Comparison of ENCODE assay signal across 9 cellular contexts in genomic region chr3:56753206-56753605, GRCh38. TPM values are rescaled to one million over a fixed set of nuclear protein-coding genes. Genes with fewer than 3 reads are reported as not detected.
DNase-seq lines count a peak whose midpoint lies in the region; ATAC-seq and TF ChIP-seq lines count a peak whose summit lies in the region.
"Had no signal": no experiment of that assay in that cellular context is flagged by ENCODE, and none has a peak within 500 bp of the region (broad histone marks: within the 10 kb centered on the region; RNA-seq: fewer than 3 reads in every experiment).

No MANE protein-coding gene starts in this region.

- peak overlapping the region; percentile 87 to 99 (median 96) for H3K27ac Mint-ChIP-seq in CD8-positive, alpha-beta memory T cell
- H3K27ac Mint-ChIP-seq in dendritic cell treated with granulocyte-macrophage colony-stimulating factor and Interleukin-4, amounts not matched to agents 40 ng/mL and 50 ng/mL, for 4 days, result peak overlapping the region; percentile 98

- no peak for TF ChIP-seq CTCF in Peyer's patch (IDR thresholded peaks at IDR 0.05)

- no peaks in the 10 kb centered on the region for H3K9me3 ChIP-seq in CD8-positive, alpha-beta memory T cell (ENCODE audit: low read length)
- no peaks in the 10 kb centered on the region for H3K9me3 ChIP-seq in Peyer's patch

- no peaks in the 10 kb centered on the region for H3K27me3 ChIP-seq in CD8-positive, alpha-beta memory T cell (ENCODE audit: insufficient read depth, low read length, poor library complexity, severe bottlenecking)
- H3K27me3 ChIP-seq in Peyer's patch, result no peaks in the 10 kb centered on the region

- H3K4me3 ChIP-seq in CD8-positive, alpha-beta memory T cell (ENCODE audit: low read length), result no peak overlapping the region
- H3K4me3 ChIP-seq in Peyer's patch, result no peak overlapping the region

- intact Hi-C loops in dendritic cell treated with granulocyte-macrophage colony-stimulating factor and Interleukin-4, amounts not matched to agents 40 ng/mL and 50 ng/mL, for 4 days (cut with micrococcal nuclease), result loop anchor here (2.0 kb wide), 1 partner anchor 46 kb away; no protein-coding TSS in a partner anchor

- ATAC-seq in GM19468 (IDR thresholded peaks at IDR 0.05; ENCODE audit: extremely low read depth, unreplicated experiment) (peak; percentile 80), HG03521 (IDR thresholded peaks at IDR 0.05; ENCODE audit: unreplicated experiment) (peak; percentile 71)

- no peak overlapping the region for H3K27ac ChIP-seq in CD8-positive, alpha-beta memory T cell (ENCODE audit: low read depth, low read length)
- H3K27ac ChIP-seq in Peyer's patch, result peak overlapping the region in 1 of 4 donors; percentile 82

- no peaks in the 10 kb centered on the region for H3K27me3 Mint-ChIP-seq in CD8-positive, alpha-beta memory T cell
- H3K27me3 Mint-ChIP-seq in dendritic cell treated with granulocyte-macrophage colony-stimulating factor and Interleukin-4, amounts not matched to agents 40 ng/mL and 50 ng/mL, for 4 days, result no peaks in the 10 kb centered on the region

- POLR2A ChIA-PET in CD8-positive, alpha-beta memory T cell (lab: Charles Lee), result interaction anchor here (0.6 to 5.4 kb wide), 5 partner anchors 20 to 162 kb away, joined by 3 to 50 read pairs (median 3); partner anchors contain the start of gene ARHGEF3

- CTCF ChIA-PET in CD8-positive, alpha-beta memory T cell (lab: Charles Lee), result interaction anchor here (0.8 to 11.1 kb wide), 5 partner anchors 14 to 242 kb away, joined by 3 to 127 read pairs (median 3); partner anchors contain the start of gene ARHGEF3

- peaks cover 74 to 80% (median 78%) of the 10 kb centered on the region in 3 donors for H3K4me1 Mint-ChIP-seq in CD8-positive, alpha-beta memory T cell
- peaks cover 69% of the 10 kb centered on the region for H3K4me1 Mint-ChIP-seq in dendritic cell treated with granulocyte-macrophage colony-stimulating factor and Interleukin-4, amounts not matched to agents 40 ng/mL and 50 ng/mL, for 4 days (ENCODE audit: low read depth)

- peaks cover 61% of the 10 kb centered on the region for H3K4me1 ChIP-seq in CD8-positive, alpha-beta memory T cell (ENCODE audit: insufficient read depth, low read length)
- peaks cover 0 to 13% (median 6%) of the 10 kb centered on the region in 4 donors for H3K4me1 ChIP-seq in Peyer's patch

- peak overlapping the region; percentile 72 to 95 (median 91) for H3K4me3 Mint-ChIP-seq in CD8-positive, alpha-beta memory T cell
- no peak overlapping the region for H3K4me3 Mint-ChIP-seq in dendritic cell treated with granulocyte-macrophage colony-stimulating factor and Interleukin-4, amounts not matched to agents 40 ng/mL and 50 ng/mL, for 4 days
- H3K4me3 Mint-ChIP-seq: nephron had no signal

- H3K36me3 Mint-ChIP-seq in CD8-positive, alpha-beta memory T cell, result peaks cover 30 to 85% (median 47%) of the 10 kb centered on the region in 3 donors
- H3K36me3 Mint-ChIP-seq in dendritic cell treated with granulocyte-macrophage colony-stimulating factor and Interleukin-4, amounts not matched to agents 40 ng/mL and 50 ng/mL, for 4 days (ENCODE audit: low read depth), result peaks cover 42% of the 10 kb centered on the region

- peaks cover 40% of the 10 kb centered on the region for H3K36me3 ChIP-seq in CD8-positive, alpha-beta memory T cell (ENCODE audit: insufficient read depth, low read length)
- H3K36me3 ChIP-seq in Peyer's patch, result peaks cover 0 to 4% (median 0%) of the 10 kb centered on the region in 3 donors

- peak in 1 of 5 donors; percentile 52 for DNase-seq in CD8-positive, alpha-beta memory T cell
- DNase-seq in cerebellar nuclear complex (lab: John Stamatoyannopoulos, UW) (no peak), medulla oblongata (ENCODE audit: extremely low spot score) (no peak), Peyer's patch (no peak), kidney glomerular epithelial cell (lab: John Stamatoyannopoulos, UW) (no peak)

- no peak for TF ChIP-seq POLR2A in Peyer's patch (IDR thresholded peaks at IDR 0.05)

- no peaks in the 10 kb centered on the region for H3K9me3 Mint-ChIP-seq in CD8-positive, alpha-beta memory T cell
- no peaks in the 10 kb centered on the region for H3K9me3 Mint-ChIP-seq in dendritic cell treated with granulocyte-macrophage colony-stimulating factor and Interleukin-4, amounts not matched to agents 40 ng/mL and 50 ng/mL, for 4 days
- H3K9me3 Mint-ChIP-seq: nephron had no signal

RNA-seq across cellular contexts. Expression of gene ARHGEF3, which starts 48.5 kb away (rescaled TPM):
- 10 to 100 TPM; 55.1 to 56.6 TPM for total RNA-seq in CD8-positive, alpha-beta memory T cell
- 110 TPM for polyA plus RNA-seq in CD8-positive, alpha-beta memory T cell
- 10 to 100 TPM in 1 of 4 donors, 1 to 10 TPM in 3; 4.5 to 40.4 (median 6.2) TPM for total RNA-seq in Peyer's patch
